Comparison of ENCODE assay signal across 22 cellular contexts in genomic region chr5:17087035-17087434, GRCh38.
A peak's percentile ranks its signal among the peaks of the same experiment; 100 is the strongest.
DNase-seq lines count a peak whose midpoint lies in the region; ATAC-seq and TF ChIP-seq lines count a peak whose summit lies in the region.
"Had no signal": no experiment of that assay in that cellular context is flagged by ENCODE, and none has a peak within 500 bp of the region (broad histone marks: within the 10 kb centered on the region; RNA-seq: fewer than 3 reads in every experiment).

No MANE protein-coding gene starts in this region.

- TF ChIP-seq CTCF in osteoblast (IDR thresholded peaks at IDR 0.05; ENCODE audit: extremely low read depth, low read depth, low read length), result no peak
- no peak for TF ChIP-seq CTCF in MM.1S (IDR thresholded peaks at IDR 0.05; ENCODE audit: low read length)

- no peaks in the 10 kb centered on the region for H4K20me1 ChIP-seq in osteoblast (ENCODE audit: insufficient read depth, low read length)
- no peaks in the 10 kb centered on the region for H4K20me1 ChIP-seq in MM.1S (ENCODE audit: insufficient read depth, low read length)

- no peaks in the 10 kb centered on the region for H3K79me2 ChIP-seq in osteoblast (ENCODE audit: insufficient read depth, low read length)
- H3K79me2 ChIP-seq in MM.1S (ENCODE audit: low read length), result no peaks in the 10 kb centered on the region

- peak; percentile 56 for DNase-seq in GM04503 (ENCODE audit: low read depth)
- DNase-seq in SJCRH30, result peak; percentile 17 to 35
- DNase-seq in fibroblast of peridontal ligament (ENCODE audit: extremely low read depth), result peak; percentile 18
- DNase-seq in osteoblast (ENCODE audit: insufficient read length, low spot score, missing footprints), result no peak
- DNase-seq in MM.1S, result no peak
- no peak for DNase-seq in AG08395 (ENCODE audit: low spot score)
- DNase-seq in CD1c-positive myeloid dendritic cell (ENCODE audit: extremely low spot score), result no peak
- DNase-seq: activated CD4-positive, CD25-positive, alpha-beta regulatory T cell treated with anti-CD3 and anti-CD28 coated beads, Interleukin-2, amount 50 U/mL, for 72 hours; activated CD8-positive, alpha-beta T cell treated with anti-CD3 and anti-CD28 coated beads, Interleukin-2, amount 10 ng/mL, durations not matched to agents 7 days and 5 days; activated T-cell treated with anti-CD3 and anti-CD28 coated beads for 4 hours; aorta; C1 segment of cervical spinal cord; DND-41; NCI-H1105; NCI-H1930; NCI-H69; right lobe of liver; stimulated activated CD4-positive, alpha-beta T cell treated with anti-CD3 and anti-CD28 coated beads, Interleukin-4, amount 100 ng/mL, for 24 hours had no signal

- H3K27ac ChIP-seq in SJCRH30 (no peak overlapping the region), osteoblast (ENCODE audit: low read depth, low read length) (no peak overlapping the region), MM.1S (ENCODE audit: low read length) (no peak overlapping the region)
- H3K27ac ChIP-seq: neural progenitor cell, right lobe of liver had no signal

- H3K4me2 ChIP-seq in osteoblast (ENCODE audit: insufficient read depth, low read length) (no peak overlapping the region), MM.1S (ENCODE audit: low read depth, low read length) (no peak overlapping the region)
- H3K4me2 ChIP-seq: neural progenitor cell had no signal

- H3K4me3 ChIP-seq in SJCRH30 (no peak overlapping the region), osteoblast (ENCODE audit: insufficient read depth, low read length) (no peak overlapping the region), MM.1S (ENCODE audit: low read length) (no peak overlapping the region)
- H3K4me3 ChIP-seq: neural progenitor cell, right lobe of liver had no signal

- no peak overlapping the region for H3K9ac ChIP-seq in MM.1S (ENCODE audit: low read length)
- H3K9ac ChIP-seq: neural progenitor cell had no signal

- no peak for ATAC-seq in HG03354 (IDR thresholded peaks at IDR 0.05; ENCODE audit: poor library complexity, severe bottlenecking, unreplicated experiment)
- ATAC-seq: activated CD8-positive, alpha-beta T cell treated with anti-CD3 and anti-CD28 coated beads, Interleukin-2, amount 10 ng/mL, durations not matched to agents 7 days and 5 days; Panc1; right lobe of liver; stimulated activated effector memory CD8-positive, alpha-beta T cell treated with anti-CD3 and anti-CD28 coated beads, Interleukin-12 subunit alpha, Interleukin-12 subunit beta, amount 100 ng/mL, for 72 hours had no signal

- H3K9me3 ChIP-seq in SJCRH30 (replicated peaks), result no peaks in the 10 kb centered on the region
- H3K9me3 ChIP-seq in osteoblast (ENCODE audit: low read depth, low read length), result no peaks in the 10 kb centered on the region
- H3K9me3 ChIP-seq in MM.1S (replicated peaks; ENCODE audit: insufficient read depth, low read length), result no peaks in the 10 kb centered on the region
- H3K9me3 ChIP-seq: right lobe of liver had no signal

- peak overlapping the region; percentile 35 for H2AFZ ChIP-seq in osteoblast (ENCODE audit: low read length)
- H2AFZ ChIP-seq in MM.1S (ENCODE audit: low read length), result no peak overlapping the region
- H2AFZ ChIP-seq: neural progenitor cell had no signal

- H3K9me2 ChIP-seq in MM.1S (replicated peaks; ENCODE audit: insufficient read depth, low read length), result no peaks in the 10 kb centered on the region

- H3F3A ChIP-seq in MM.1S (ENCODE audit: insufficient read depth, low read length), result no peaks in the 10 kb centered on the region

- no peaks in the 10 kb centered on the region for H3K27me3 ChIP-seq in SJCRH30
- H3K27me3 ChIP-seq in osteoblast (ENCODE audit: insufficient read depth, low read length), result no peaks in the 10 kb centered on the region
- no peaks in the 10 kb centered on the region for H3K27me3 ChIP-seq in MM.1S (replicated peaks; ENCODE audit: insufficient read depth, low read length)
- H3K27me3 ChIP-seq: neural progenitor cell, right lobe of liver had no signal

- no peaks in the 10 kb centered on the region for H3K36me3 ChIP-seq in SJCRH30
- no peaks in the 10 kb centered on the region for H3K36me3 ChIP-seq in osteoblast (ENCODE audit: insufficient read depth, low read length)
- H3K36me3 ChIP-seq in MM.1S (replicated peaks; ENCODE audit: insufficient read depth, low read length), result no peaks in the 10 kb centered on the region
- H3K36me3 ChIP-seq: neural progenitor cell, right lobe of liver had no signal

- H3K4me1 ChIP-seq in SJCRH30 (no peaks in the 10 kb centered on the region), osteoblast (ENCODE audit: insufficient read depth, low read length) (peaks cover 5% of the 10 kb centered on the region), MM.1S (ENCODE audit: low read length) (no peaks in the 10 kb centered on the region)
- H3K4me1 ChIP-seq: neural progenitor cell, right lobe of liver had no signal

Comparison
In these comparisons a context has a peak if more than half of its experiments do, and no peak if none do; other contexts are left out.
1. DNase-seq: peak in GM04503 (single experiment), SJCRH30 (2 of 2) and fibroblast of peridontal ligament (single experiment); none in osteoblast (single experiment), MM.1S (single experiment), AG08395 (single experiment) and CD1c-positive myeloid dendritic cell (single experiment).